In genomic region chr9:87451149-87451548, GRCh38 we compare ENCODE assay signal across 19 cellular contexts.
"Had no signal": no experiment of that assay in that cellular context is flagged by ENCODE, and none has a peak within 500 bp of the region (broad histone marks: within the 10 kb centered on the region; RNA-seq: fewer than 3 reads in every experiment).

No MANE protein-coding gene starts in this region.

- FAIRE-seq: colon, endothelial cell of umbilical vein had no signal

- H3K4me1 ChIP-seq: right atrium auricular region, tibial artery, upper lobe of left lung, uterus had no signal

- H3K4me3 ChIP-seq: hepatocyte, lung, right atrium auricular region, tibial artery, upper lobe of left lung, uterus had no signal

- H3K79me2 ChIP-seq: hepatocyte had no signal

- ATAC-seq: left colon; left ventricle myocardium superior; stimulated activated memory B cell treated with anti-CD40 and anti-IgM and Interleukin-4, amounts not matched to agents 10 μg/mL and 1 μg/mL and 100 μg/mL, for 72 hours had no signal

- DNase-seq: effector CD4-positive, alpha-beta T cell; endodermal cell; erythroblast; foreskin melanocyte; head of caudate nucleus; left colon; left ventricle myocardium superior; mesenchymal stem cell; naive B cell; stimulated activated CD4-positive, alpha-beta T cell treated with anti-CD3 and anti-CD28 coated beads, Interleukin-4, amount 100 ng/mL, for 1 hour; tibial artery; upper lobe of left lung; uterus had no signal

- H3K27me3 ChIP-seq: hepatocyte, right atrium auricular region, upper lobe of left lung, uterus had no signal

- H3K9me3 ChIP-seq: uterus had no signal

- H2AFZ ChIP-seq: hepatocyte had no signal

- H3K27ac ChIP-seq: hepatocyte, right atrium auricular region, tibial artery, upper lobe of left lung, uterus had no signal

- H3K36me3 ChIP-seq: right atrium auricular region, tibial artery, upper lobe of left lung, uterus had no signal

- H3K4me2 ChIP-seq: hepatocyte had no signal
